Comparison of ENCODE assay signal across 9 cellular contexts in the genomic region with DNA sequence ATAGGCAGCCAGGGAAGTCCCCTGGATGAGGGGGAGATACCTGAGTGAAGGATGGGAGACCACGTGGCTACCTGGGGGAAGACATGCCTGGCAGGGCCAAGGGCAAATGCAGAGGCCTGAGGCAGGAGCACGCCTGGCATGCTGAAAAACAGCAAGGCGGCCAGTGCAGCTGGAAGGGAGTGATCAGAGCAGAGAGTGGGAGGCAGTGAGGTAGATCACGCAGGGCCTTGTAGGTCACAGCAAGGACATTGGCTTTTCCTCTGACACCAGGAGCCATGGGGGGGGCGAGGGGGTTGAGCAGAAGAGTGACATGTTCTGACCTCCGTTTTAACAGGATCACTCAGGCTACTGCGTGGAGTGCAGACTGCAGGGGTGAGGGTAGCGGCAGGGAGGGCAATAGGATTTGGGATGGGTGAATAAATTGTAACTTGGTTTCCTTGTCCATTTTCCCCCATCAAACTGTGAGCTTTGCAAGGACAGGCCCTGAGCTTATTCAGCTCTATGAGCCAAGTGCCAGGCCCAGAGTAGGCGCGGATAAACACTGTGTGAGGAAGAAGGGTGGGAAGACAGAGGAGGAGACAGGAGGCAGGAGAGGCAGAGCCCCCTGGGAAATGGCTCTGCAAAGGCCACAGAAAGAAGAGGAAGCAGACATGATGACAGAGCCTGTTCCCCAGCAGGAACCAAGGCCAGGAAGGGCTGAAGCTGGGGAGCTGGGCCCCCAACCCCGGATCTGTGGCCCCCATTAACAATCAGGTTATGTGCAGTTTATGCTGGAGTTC. TPM values are rescaled to one million over a fixed set of nuclear protein-coding genes. Genes with fewer than 3 reads are reported as not detected.
DNase-seq lines count a peak whose midpoint lies in the region; ATAC-seq and TF ChIP-seq lines count a peak whose summit lies in the region.
"Had no signal": no experiment of that assay in that cellular context is flagged by ENCODE, and none has a peak within 500 bp of the region (broad histone marks: within the 10 kb centered on the region; RNA-seq: fewer than 3 reads in every experiment).

No MANE protein-coding gene starts in this region.

- TF ChIP-seq CTCF in GM23338 (conservative IDR thresholded peaks at IDR 0.05; ENCODE audit: low read depth in 2 of 2): no peak

- peaks cover 7% of the 10 kb centered on the region for H3K27me3 Mint-ChIP-seq in GM23338 (ENCODE audit: insufficient read depth, low read depth, poor library complexity)

- H4K8ac ChIP-seq in mesendoderm (ENCODE audit: low read depth, low read length): no peak overlapping the region

- H3F3A ChIP-seq in GM23338 (replicated peaks; ENCODE audit: low read depth): 0 out of 2 replicates have a peak, but pooled peaks cover 17% of the 10 kb centered on the region

- no peaks in the 10 kb centered on the region for H3K9me3 Mint-ChIP-seq in GM23338

- H3K9me2 ChIP-seq in GM23338 (ENCODE audit: insufficient read depth): no peaks in the 10 kb centered on the region; the same call in 1 of the 2 replicates

- peak overlapping the region; percentile 69 for H2BK5ac ChIP-seq in mesendoderm (ENCODE audit: low read length)

- peak overlapping the region; percentile 33 for H4K5ac ChIP-seq in mesendoderm (ENCODE audit: low read length)

- peaks cover 48% of the 10 kb centered on the region for H3K4me1 ChIP-seq in ACC112 (ENCODE audit: control insufficient read depth, insufficient read depth, low read length, unreplicated experiment)
- peaks cover 29% of the 10 kb centered on the region for H3K4me1 ChIP-seq in GM23338 (ENCODE audit: insufficient read depth)
- H3K4me1 ChIP-seq in adipocyte (ENCODE audit: control insufficient read depth, insufficient read depth, low read length): peaks cover 52% of the 10 kb centered on the region
- H3K4me1 ChIP-seq in mesendoderm (ENCODE audit: control insufficient read depth, low read depth, low read length): peaks cover 10% of the 10 kb centered on the region

- H2BK15ac ChIP-seq in mesendoderm (replicated peaks; ENCODE audit: low read depth): peak overlapping the region; percentile 25

- H3K4ac ChIP-seq in mesendoderm (ENCODE audit: low read depth, low read length): no peak overlapping the region

- H3K27ac ChIP-seq in ACC112 (ENCODE audit: low read depth, low read length) (peak overlapping the region; percentile 33; the same call in 1 of the 2 replicates), GM23338 (ENCODE audit: low read depth) (peak overlapping the region; percentile 7), mesendoderm (ENCODE audit: low read depth, low read length) (peak overlapping the region; percentile 24)
- H3K27ac ChIP-seq: VCaP had no signal

- no CpG with 5 or more reads among the region's 11 CpGs for WGBS in mesendoderm (ENCODE audit: extremely low coverage, insufficient coverage, low lambda C conversion rate)

- H3K4me2 ChIP-seq in GM23338 (peak overlapping the region; percentile 48), mesendoderm (ENCODE audit: low read length) (no peak overlapping the region)

- DNase-seq in GM23338 (ENCODE audit: low spot score): peak; percentile 40
- DNase-seq in adipocyte (ENCODE audit: low read depth): no peak
- DNase-seq in mesendoderm: peak; percentile 23
- DNase-seq in NCI-H2196 treated with DMSO at 0.1 percent for 48 hours (lab: John Stamatoyannopoulos, UW; ENCODE audit: unreplicated experiment): no peak
- no peak for DNase-seq in effector CD4-positive, alpha-beta T cell

- H3K36me3 ChIP-seq in ACC112 (ENCODE audit: insufficient read depth, low read length) (no peaks in the 10 kb centered on the region), GM23338 (ENCODE audit: insufficient read depth) (no peaks in the 10 kb centered on the region), adipocyte (ENCODE audit: control insufficient read depth, insufficient read depth, low read length, severe bottlenecking) (no peaks in the 10 kb centered on the region), mesendoderm (ENCODE audit: control insufficient read depth, insufficient read depth, low read length) (no peaks in the 10 kb centered on the region)

- no peaks in the 10 kb centered on the region; the same call in 2 of the 3 replicates for H3K36me3 Mint-ChIP-seq in GM23338 (ENCODE audit: low read depth)

- H3K18ac ChIP-seq in mesendoderm (ENCODE audit: low read length): peak overlapping the region; percentile 15

- peak overlapping the region; percentile 52 for H3K9ac ChIP-seq in adipocyte (ENCODE audit: low read length)
- H3K9ac ChIP-seq in mesendoderm (ENCODE audit: low read length): peak overlapping the region; percentile 33

- H3K27ac Mint-ChIP-seq in GM23338: peak overlapping the region; percentile 65

- H3K56ac ChIP-seq in mesendoderm (ENCODE audit: low read length): peak overlapping the region; percentile 45

- no peak overlapping the region; the same call in 2 of the 3 replicates for H3K4me3 Mint-ChIP-seq in GM23338

- H3K4me1 Mint-ChIP-seq in GM23338: peaks cover 41% of the 10 kb centered on the region

- H3K27me3 ChIP-seq in ACC112 (ENCODE audit: insufficient read depth, low read length): no peaks in the 10 kb centered on the region
- peaks cover 8% of the 10 kb centered on the region; the same call in 1 of the 2 replicates for H3K27me3 ChIP-seq in GM23338 (ENCODE audit: insufficient read depth)
- no peaks in the 10 kb centered on the region for H3K27me3 ChIP-seq in adipocyte (replicated peaks; ENCODE audit: control insufficient read depth, insufficient read depth, low read length)
- H3K27me3 ChIP-seq in mesendoderm (ENCODE audit: insufficient read depth, low read length, poor library complexity): no peaks in the 10 kb centered on the region

- no peaks in the 10 kb centered on the region for H3K9me3 ChIP-seq in adipocyte (ENCODE audit: control insufficient read depth, low read length)

- no peak overlapping the region for H2BK120ac ChIP-seq in mesendoderm (ENCODE audit: low read depth, low read length)

- ATAC-seq in GM23338: no peak
- no peak for ATAC-seq in GM19023 (IDR thresholded peaks at IDR 0.05; ENCODE audit: unreplicated experiment)
- ATAC-seq in HG02981 (IDR thresholded peaks at IDR 0.05; ENCODE audit: unreplicated experiment): no peak

- H2AK5ac ChIP-seq in mesendoderm (ENCODE audit: low read length): no peak overlapping the region

- H2AFZ ChIP-seq in ACC112 (ENCODE audit: low read length, unreplicated experiment): peak overlapping the region; percentile 29
- peak overlapping the region; percentile 73 for H2AFZ ChIP-seq in GM23338

- H3K4me3 ChIP-seq in ACC112 (ENCODE audit: low read depth, low read length): no peak overlapping the region
- no peak overlapping the region for H3K4me3 ChIP-seq in GM23338
- no peak overlapping the region for H3K4me3 ChIP-seq in adipocyte (ENCODE audit: low read length)
- no peak overlapping the region for H3K4me3 ChIP-seq in mesendoderm (ENCODE audit: low read length)

- no peaks in the 10 kb centered on the region for H3K79me1 ChIP-seq in mesendoderm (ENCODE audit: low read length)

- no peaks in the 10 kb centered on the region for H3K79me2 ChIP-seq in ACC112 (ENCODE audit: control insufficient read depth, insufficient read depth, low read length, unreplicated experiment)
- H3K79me2 ChIP-seq in GM23338 (replicated peaks; ENCODE audit: insufficient read depth): no peaks in the 10 kb centered on the region
- H3K79me2 ChIP-seq in mesendoderm (ENCODE audit: control insufficient read depth, insufficient read depth, low read length): no peaks in the 10 kb centered on the region

- no peaks in the 10 kb centered on the region for H4K20me1 ChIP-seq in GM23338 (replicated peaks; ENCODE audit: insufficient read depth)

- peak overlapping the region; percentile 84 for H3K23ac ChIP-seq in mesendoderm (ENCODE audit: low read length)

TF ChIP-seq in GM23338, 12 proteins besides CTCF, POLR2A, EP300 and RAD21 (continues in another document):
- TF ChIP-seq EZH2phosphoT487 (IDR thresholded peaks at IDR 0.05; ENCODE audit: unreplicated experiment): no peak

RNA-seq across cellular contexts. Expression of gene IFI6, which starts 16.7 kb away (rescaled TPM):
- total RNA-seq in GM23338 (2014; rRNA removed; shearing (Covaris generic)): 6.3 and 9.4 TPM in 2 replicates
- polyA plus RNA-seq in GM23338 (2016; fragmentation: Nextera tagmentation; extraction: Ambion mirVana): 15.6 and 16.0 TPM in 2 replicates
- polyA plus RNA-seq in mesendoderm (2013, experiment 1 of 2): 1.1 TPM
- 1.4 TPM for polyA plus RNA-seq in mesendoderm (2013, experiment 2 of 2)

RNA-seq across cellular contexts. Expression of gene FGR, which starts 20.4 kb away (rescaled TPM):
- total RNA-seq in GM23338 (2014; rRNA removed; shearing (Covaris generic)): 0.16 and 0.56 TPM in 2 replicates
- polyA plus RNA-seq in GM23338 (2016; fragmentation: Nextera tagmentation; extraction: Ambion mirVana): 0.42 and 0.53 TPM in 2 replicates
- 0.11 TPM for polyA plus RNA-seq in mesendoderm (2013, experiment 1 of 2)
- 0.08 TPM for polyA plus RNA-seq in mesendoderm (2013, experiment 2 of 2)

RNA-seq across cellular contexts. Expression of gene AHDC1, which starts 51.4 kb away (rescaled TPM):
- 19.1 and 22.2 TPM in 2 replicates for total RNA-seq in GM23338 (2014; rRNA removed; shearing (Covaris generic))
- 6.8 and 8.3 TPM in 2 replicates for polyA plus RNA-seq in GM23338 (2016; fragmentation: Nextera tagmentation; extraction: Ambion mirVana)
- polyA plus RNA-seq in mesendoderm (2013, experiment 1 of 2): 8.1 TPM
- 8.0 TPM for polyA plus RNA-seq in mesendoderm (2013, experiment 2 of 2)

Comparison
In these comparisons a context has a peak if more than half of its experiments do, and no peak if none do; other contexts are left out.
1. DNase-seq: peak in GM23338 (single experiment) and mesendoderm (single experiment); none in adipocyte (single experiment), NCI-H2196 treated with DMSO at 0.1 percent for 48 hours (single experiment) and effector CD4-positive, alpha-beta T cell (single experiment).
2. Peak in every context shown above with its lines, with median percentiles within 50 percentile points of each other: H3K27ac ChIP-seq.